9 cellular contexts compared by ENCODE assay signal in the genomic region with DNA sequence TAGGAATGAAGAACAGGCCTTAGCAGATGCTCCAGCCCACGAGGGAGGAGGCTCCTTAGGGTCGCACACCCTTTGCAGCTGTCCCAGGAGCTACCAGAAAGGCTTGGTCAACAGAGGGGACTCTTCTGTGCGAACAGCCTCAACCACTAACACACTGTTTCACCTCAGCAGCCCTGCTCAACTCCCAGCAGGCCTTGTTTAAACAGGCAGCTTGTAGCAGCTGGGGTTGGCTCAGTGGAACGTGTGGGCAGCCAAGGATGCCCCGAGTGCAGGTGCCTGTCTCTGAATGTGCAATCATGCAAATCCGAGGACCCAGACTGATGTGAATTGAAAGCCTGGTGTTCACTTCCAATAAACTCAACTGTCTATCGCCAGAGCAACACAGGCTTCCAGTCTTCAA.
DNase-seq lines count a peak whose midpoint lies in the region; ATAC-seq, FAIRE-seq and TF ChIP-seq lines count a peak whose summit lies in the region.
"Had no signal": no experiment of that assay in that cellular context is flagged by ENCODE, and none has a peak within 500 bp of the region (broad histone marks: within the 10 kb centered on the region; RNA-seq: fewer than 3 reads in every experiment).

No MANE protein-coding gene starts in this region.

- RAD21 ChIA-PET in GM12878 (lab: Charles Lee; ENCODE audit: unreplicated experiment): interaction anchor here (0.6 to 4.5 kb wide), 39 partner anchors 9 to 292 kb away, joined by 3 to 124 read pairs (median 6); no protein-coding TSS in a partner anchor

- TF ChIP-seq EP300 in GM12878 (IDR thresholded peaks at IDR 0.05; ENCODE audit: borderline replicate concordance in 1 of 2, control insufficient read depth in 1 of 2, low read depth in 2 of 2, low read length in 2 of 2): peak; percentile 74 to 97; a peak in 3 of 4 replicates

- H3K27me3 ChIP-seq in GM12878 (replicated peaks in 1 of 2; ENCODE audit: control insufficient read depth in 2 of 2, insufficient read depth in 2 of 2, low read length in 1 of 2) (no peaks in the 10 kb centered on the region; a peak in 1 of 4 replicates), aorta (ENCODE audit: control insufficient read depth in 1 of 2, insufficient read depth in 2 of 2, low read length in 1 of 2) (peaks cover 0 to 1% of the 10 kb centered on the region in 2 donors), vagina (no peaks in the 10 kb centered on the region), small intestine (ENCODE audit: control insufficient read depth in 2 of 2, insufficient read depth in 2 of 2, low read length in 2 of 2) (no peaks in the 10 kb centered on the region)

- CTCF ChIA-PET in GM12878 (lab: Yijun Ruan, JAX): interaction anchor here (0.8 to 2.3 kb wide), 17 partner anchors 9 to 177 kb away, joined by 3 to 13 read pairs (median 4); no protein-coding TSS in a partner anchor

- H3K36me3 ChIP-seq in GM12878 (ENCODE audit: control insufficient read depth in 2 of 2, insufficient read depth in 2 of 2, low read length in 1 of 2): no peaks in the 10 kb centered on the region
- no peaks in the 10 kb centered on the region for H3K36me3 ChIP-seq in aorta (ENCODE audit: control insufficient read depth in 1 of 2, insufficient read depth in 2 of 2, low read length in 1 of 2)
- H3K36me3 ChIP-seq in vagina: no peaks in the 10 kb centered on the region
- no peaks in the 10 kb centered on the region for H3K36me3 ChIP-seq in small intestine (ENCODE audit: control insufficient read depth in 2 of 2, insufficient read depth in 2 of 2, low read length in 2 of 2)

- H4K20me1 ChIP-seq in GM12878 (ENCODE audit: control insufficient read depth, insufficient read depth): no peaks in the 10 kb centered on the region

- DNase-seq in GM12878 (ENCODE audit: low read depth, low spot score): peak; percentile 79
- DNase-seq in NOMO-1 (lab: John Stamatoyannopoulos, UW; ENCODE audit: unreplicated experiment in 2 of 2): no peak
- DNase-seq in aorta: no peak
- no peak for DNase-seq in vagina (ENCODE audit: extremely low spot score in 2 of 2)
- DNase-seq in small intestine: no peak
- DNase-seq: IMR-90 had no signal

- peaks cover 21% of the 10 kb centered on the region for H3K4me1 ChIP-seq in GM12878 (ENCODE audit: control insufficient read depth, insufficient read depth, low read length)
- no peaks in the 10 kb centered on the region for H3K4me1 ChIP-seq in aorta (ENCODE audit: control insufficient read depth in 1 of 2, insufficient read depth in 2 of 2, low read length in 2 of 2)
- H3K4me1 ChIP-seq in vagina: no peaks in the 10 kb centered on the region
- no peaks in the 10 kb centered on the region for H3K4me1 ChIP-seq in small intestine (ENCODE audit: control insufficient read depth in 2 of 2, insufficient read depth in 1 of 2, low read depth in 1 of 2, low read length in 1 of 2)

- no peak overlapping the region for H3K27ac ChIP-seq in GM12878 (ENCODE audit: control insufficient read depth, insufficient read depth)
- no peak overlapping the region for H3K27ac ChIP-seq in aorta (ENCODE audit: low read depth in 1 of 2, low read length in 2 of 2)
- no peak overlapping the region for H3K27ac ChIP-seq in vagina
- H3K27ac ChIP-seq in small intestine (ENCODE audit: low read depth in 1 of 2, low read length in 1 of 2): no peak overlapping the region

- H3K9me3 ChIP-seq in GM12878 (replicated peaks; ENCODE audit: control insufficient read depth, insufficient read depth, low read length) (no peaks in the 10 kb centered on the region; the same call in 2 of the 3 replicates), aorta (ENCODE audit: control insufficient read depth, low read length) (peaks cover 1% of the 10 kb centered on the region), vagina (no peaks in the 10 kb centered on the region), small intestine (ENCODE audit: control insufficient read depth, low read depth) (no peaks in the 10 kb centered on the region)

- H3K9ac ChIP-seq in GM12878 (ENCODE audit: control insufficient read depth, insufficient read depth, low read length): no peak overlapping the region

- FAIRE-seq in GM12878 (lab: Jason Lieb, UNC) (peak; percentile 95), small intestine (lab: Jason Lieb, UNC) (no peak)

- intact Hi-C loops in GM12878 (cut with micrococcal nuclease; ENCODE audit: unreplicated experiment) (loop anchor here (2.0 to 5.0 kb wide), 6 partner anchors 48 to 294 kb away; no protein-coding TSS in a partner anchor), aorta (cut with DNase I) (no loop called here), vagina (cut with DNase I) (no loop called here)

- H3K4me2 ChIP-seq in GM12878 (ENCODE audit: control insufficient read depth, insufficient read depth): peak overlapping the region; percentile 43

- TF ChIP-seq CTCF in GM12878 (IDR thresholded peaks at IDR 0.05 in 2 of 3, conservative IDR thresholded peaks at IDR 0.05 in 1 of 3; ENCODE audit: control insufficient read depth in 2 of 3, extremely low read depth in 1 of 3, insufficient read depth in 1 of 3, low read depth in 3 of 3, low read length in 3 of 3) (no peak), vagina (IDR thresholded peaks at IDR 0.05) (no peak)

- no peak overlapping the region for H2AFZ ChIP-seq in GM12878 (ENCODE audit: control insufficient read depth, low read depth, low read length)

- TF ChIP-seq POLR2A in GM12878 (IDR thresholded peaks at IDR 0.05; ENCODE audit: low read depth, low read length) (no peak), vagina (IDR thresholded peaks at IDR 0.05) (no peak)

- TF ChIP-seq RAD21 in GM12878 (IDR thresholded peaks at IDR 0.05; ENCODE audit: insufficient read depth, low read depth, low read length): peak; percentile 21; the same call in 1 of the 2 replicates

- in situ Hi-C loops in GM12878 (cut with MboI): no loop called here

- no peak overlapping the region for H3K4me3 ChIP-seq in GM12878
- no peak overlapping the region for H3K4me3 ChIP-seq in aorta (ENCODE audit: low read length in 2 of 2)
- no peak overlapping the region for H3K4me3 ChIP-seq in vagina
- no peak overlapping the region for H3K4me3 ChIP-seq in small intestine (ENCODE audit: low read depth in 1 of 2, low read length in 2 of 2)

- ATAC-seq in GM18502 (IDR thresholded peaks at IDR 0.05; ENCODE audit: poor library complexity, unreplicated experiment) (peak; percentile 93), GM21367 (IDR thresholded peaks at IDR 0.05; ENCODE audit: unreplicated experiment) (peak; percentile 94), HG03520 (IDR thresholded peaks at IDR 0.05; ENCODE audit: unreplicated experiment) (peak; percentile 90), GM12878 (peak; percentile 93), aorta (ENCODE audit: low FRiP score) (no peak)

- POLR2A ChIA-PET in GM12878 (lab: Charles Lee): interaction anchor here (0.5 to 7.8 kb wide), 18 partner anchors 13 to 221 kb away, joined by 3 to 56 read pairs (median 6); partner anchors contain the start of gene DARS1

- BruUV-seq in GM12878 (replicated peaks; lab: Mats Ljungman, UMichigan): no TSS peak

- whole genome bisulfite sequencing in GM12878 (ENCODE audit: insufficient coverage, insufficient replicate concordance, low lambda C conversion rate, missing lambda C conversion rate): 2% methylated on average over 7 of the region's 7 CpGs
- 65 to 67% methylated on average over 7 of the region's 7 CpGs for WGBS in aorta, 2 donors
- WGBS in small intestine, 3 donors: 71 to 76% (median 74%) methylated on average over 7 of the region's 7 CpGs

- H3K79me2 ChIP-seq in GM12878 (ENCODE audit: control insufficient read depth, insufficient read depth, low read length): no peaks in the 10 kb centered on the region

- SMC1A ChIA-PET in GM12878 (lab: Charles Lee; ENCODE audit: uncharacterized antibody, unreplicated experiment): interaction anchor here (0.6 to 10.8 kb wide), 36 partner anchors 10 to 293 kb away, joined by 3 to 202 read pairs (median 8); no protein-coding TSS in a partner anchor

TF ChIP-seq in GM12878, 131 proteins besides CTCF, POLR2A, EP300 and RAD21 (continues in another document):
- no peak for TF ChIP-seq KAT2A (conservative IDR thresholded peaks at IDR 0.05; ENCODE audit: control insufficient read depth, low read depth, low read length)
- peak; percentile 77 for TF ChIP-seq MEF2B (IDR thresholded peaks at IDR 0.05; ENCODE audit: partially characterized antibody, poor library complexity, severe bottlenecking)
- TF ChIP-seq, protein P1, sequence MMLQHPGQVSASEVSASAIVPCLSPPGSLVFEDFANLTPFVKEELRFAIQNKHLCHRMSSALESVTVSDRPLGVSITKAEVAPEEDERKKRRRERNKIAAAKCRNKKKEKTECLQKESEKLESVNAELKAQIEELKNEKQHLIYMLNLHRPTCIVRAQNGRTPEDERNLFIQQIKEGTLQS (IDR thresholded peaks at IDR 0.05; ENCODE audit: borderline replicate concordance, extremely low read depth, low read depth, low read length): no peak
- no peak for TF ChIP-seq YY1 (IDR thresholded peaks at IDR 0.05; ENCODE audit: low read depth, low read length)
- no peak for TF ChIP-seq E2F4 (IDR thresholded peaks at IDR 0.05; ENCODE audit: low read depth, low read length)
- TF ChIP-seq ZNF274 (IDR thresholded peaks at IDR 0.05; ENCODE audit: insufficient read depth, insufficient read length): no peak
- TF ChIP-seq MTA3 (IDR thresholded peaks at IDR 0.05; ENCODE audit: borderline replicate concordance, low read length): no peak
- no peak for TF ChIP-seq BRCA1 (IDR thresholded peaks at IDR 0.05; ENCODE audit: low read depth, low read length)
- peak; percentile 99 for TF ChIP-seq TCF12 (IDR thresholded peaks at IDR 0.05; ENCODE audit: low read depth, low read length)
- peak; percentile 72 for TF ChIP-seq MTA2 (IDR thresholded peaks at IDR 0.05; ENCODE audit: low read depth)
- 0 out of 2 replicates have a peak, but pooled peaks have one; percentile 66 for TF ChIP-seq DPF2 (IDR thresholded peaks at IDR 0.05)
- no peak for TF ChIP-seq SPI1 (IDR thresholded peaks at IDR 0.05; ENCODE audit: borderline replicate concordance, insufficient read depth, low read depth, low read length)
- TF ChIP-seq CHD1 (IDR thresholded peaks at IDR 0.05; ENCODE audit: low read depth, low read length): no peak
- TF ChIP-seq SMAD5 (IDR thresholded peaks at IDR 0.05; ENCODE audit: low read depth): no peak
- TF ChIP-seq HDAC2 (IDR thresholded peaks at IDR 0.05): no peak
- peak; percentile 83 for TF ChIP-seq NR2F1 (conservative IDR thresholded peaks at IDR 0.05)
